In the genomic region with DNA sequence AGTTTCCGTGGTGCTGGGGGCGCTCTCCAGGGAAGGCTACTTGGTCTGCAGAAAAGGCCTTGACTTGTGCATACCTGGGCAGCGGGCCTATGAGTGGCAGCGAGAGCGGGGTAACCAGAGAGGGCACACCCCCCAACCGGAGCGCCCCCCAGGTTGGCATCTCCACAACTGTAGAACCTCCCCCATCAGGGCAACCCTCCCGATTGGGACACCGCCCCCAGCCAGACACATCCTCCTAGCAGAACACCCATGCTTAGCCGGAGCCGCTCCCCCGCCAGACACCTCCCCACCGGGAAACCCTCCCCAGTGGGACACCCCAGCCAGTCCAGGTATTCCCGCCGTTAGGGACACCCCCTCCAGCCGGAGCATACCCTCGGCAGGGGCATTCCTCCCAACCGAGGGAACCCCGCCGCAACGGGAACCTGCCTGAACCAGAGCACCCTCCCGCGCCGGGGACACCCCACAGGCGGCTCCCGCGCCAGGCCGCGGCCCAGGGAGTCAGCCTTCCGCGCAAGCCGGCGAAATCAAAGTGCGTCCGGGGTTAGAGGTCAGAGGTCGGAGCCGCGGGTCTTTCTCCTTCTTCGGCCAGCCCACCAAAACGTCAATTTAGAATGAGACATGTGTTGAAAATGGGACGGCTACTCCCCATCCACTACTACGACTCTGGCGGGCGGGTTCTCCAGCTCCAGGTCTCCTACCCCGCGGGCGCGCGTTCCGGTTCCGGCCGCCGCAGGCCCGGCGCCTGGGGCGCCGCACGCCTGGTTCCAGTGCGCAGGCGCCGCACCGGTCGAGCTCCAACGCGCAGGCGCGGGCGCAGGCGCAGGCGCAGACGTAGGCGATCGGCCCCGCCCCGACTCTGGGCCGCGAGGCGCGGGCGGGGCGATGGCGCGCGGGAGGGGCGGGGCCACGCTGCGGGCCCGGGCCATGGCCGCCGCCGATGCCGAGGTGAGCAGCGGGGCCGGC, we compare ENCODE assay signal across 8 cellular contexts. TPM values are rescaled to one million over a fixed set of nuclear protein-coding genes. Genes with fewer than 3 reads are reported as not detected.
A peak's percentile ranks its signal among the peaks of the same experiment; 100 is the strongest.
DNase-seq lines count a peak whose midpoint lies in the region; ATAC-seq and TF ChIP-seq lines count a peak whose summit lies in the region.

A gene (plus strand): TSS at position 901 of the 963 bp plus-strand sequence. CDS start 24 bp downstream, at position 925.

- H3K9me3 Mint-ChIP-seq in immature natural killer cell, result no peaks in the 10 kb centered on the region

- H3K36me3 ChIP-seq in WERI-Rb-1 (peaks cover 61% of the 10 kb centered on the region), breast epithelium (no peaks in the 10 kb centered on the region)

- ATAC-seq in HG03039 (IDR thresholded peaks at IDR 0.05; ENCODE audit: unreplicated experiment), result peak; percentile 61

- TF ChIP-seq CTCF in WERI-Rb-1 (IDR thresholded peaks at IDR 0.05; ENCODE audit: low read depth, low read length) (no peak), breast epithelium (IDR thresholded peaks at IDR 0.05) (no peak)

- H3K4me1 ChIP-seq in breast epithelium, result peaks cover 8 to 25% of the 10 kb centered on the region in 2 donors

- peaks cover 3 to 17% (median 7%) of the 10 kb centered on the region in 3 donors for H3K27me3 Mint-ChIP-seq in immature natural killer cell (ENCODE audit: low read depth in 3 of 3)

- H3K4me3 ChIP-seq in WERI-Rb-1 (ENCODE audit: low read depth, low read length), result peak within 1 kb of the TSS; percentile 98
- peak within 1 kb of the TSS; percentile 76 to 99 (median 80) for H3K4me3 ChIP-seq in breast epithelium

- no peaks in the 10 kb centered on the region for H3K36me3 Mint-ChIP-seq in immature natural killer cell

- H3K4me3 Mint-ChIP-seq in immature natural killer cell, result peak within 1 kb of the TSS; percentile 87 to 95 (median 91)

- no peak for TF ChIP-seq POLR2A in breast epithelium (IDR thresholded peaks at IDR 0.05)

- no peaks in the 10 kb centered on the region for H3K9me3 ChIP-seq in WERI-Rb-1 (ENCODE audit: severe bottlenecking)
- no peaks in the 10 kb centered on the region for H3K9me3 ChIP-seq in breast epithelium

- H3K27me3 ChIP-seq in WERI-Rb-1 (ENCODE audit: insufficient read depth, low read depth, severe bottlenecking) (no peaks in the 10 kb centered on the region), breast epithelium (no peaks in the 10 kb centered on the region)

- peaks cover 42 to 45% of the 10 kb centered on the region in 2 donors for H3K4me1 Mint-ChIP-seq in immature natural killer cell

- H3K27ac ChIP-seq in WERI-Rb-1 (peak within 1 kb of the TSS; percentile 93), breast epithelium (peak within 1 kb of the TSS; percentile 94 to 96)

- intact Hi-C loops in breast epithelium (cut with DNase I; ENCODE audit: low total_unique reads), result no loop called here

- peak; percentile 71 for DNase-seq in SIG-M5 treated with dmso at 0.1 percent for 504 hours (lab: John Stamatoyannopoulos, UW; ENCODE audit: unreplicated experiment)
- DNase-seq in SIG-M5 (lab: John Stamatoyannopoulos, UW), result no peak
- peak; percentile 92 for DNase-seq in NCI-H2196 (lab: John Stamatoyannopoulos, UW; ENCODE audit: unreplicated experiment)
- DNase-seq in WERI-Rb-1, result peak; percentile 78
- DNase-seq in breast epithelium (ENCODE audit: low spot score in 2 of 2), result peak; percentile 69 to 82
- peak; percentile 93 to 95 (median 94) for DNase-seq in immature natural killer cell
- DNase-seq in smooth muscle cell of the brain vasculature (ENCODE audit: low read depth, low spot score), result peak; percentile 55

- peak within 1 kb of the TSS; percentile 88 to 98 (median 94) for H3K27ac Mint-ChIP-seq in immature natural killer cell

RNA-seq across cellular contexts. Expression of the gene that starts here (rescaled TPM):
- total RNA-seq in breast epithelium, result 100 to 1,000 TPM in 1 of 3 donors, 10 to 100 TPM in 2; 63.7 to 113 (median 91.2) TPM
- polyA plus RNA-seq in immature natural killer cell, result 10 to 100 TPM; 14.1 to 62.7 (median 14.8) TPM
